In genomic region chr2:20218331-20219320, GRCh38 we compare ENCODE assay signal across 1 cellular context.
TF ChIP-seq lines count a peak whose summit lies in the region.

No MANE protein-coding gene starts in this region.

TF ChIP-seq in GM12878, 131 proteins besides CTCF, POLR2A, EP300 and RAD21:
- TF ChIP-seq NBN (IDR thresholded peaks at IDR 0.05) (0 out of 2 replicates have a peak, but pooled peaks have one; percentile 21), IKZF2 (IDR thresholded peaks at IDR 0.05) (no peak), GATAD2B (conservative IDR thresholded peaks at IDR 0.05; ENCODE audit: low read depth) (no peak), SRF (IDR thresholded peaks at IDR 0.05; ENCODE audit: low read depth in 2 of 2, low read length in 2 of 2) (no peak), HDGF (IDR thresholded peaks at IDR 0.05) (peak; percentile 93; the same call in 1 of the 2 replicates), FOXM1 (IDR thresholded peaks at IDR 0.05; ENCODE audit: low read depth, low read length) (no peak), LARP7 (IDR thresholded peaks at IDR 0.05) (no peak), ZBTB33 (IDR thresholded peaks at IDR 0.05) (no peak), STAT1 (conservative IDR thresholded peaks at IDR 0.05) (no peak), MYC (IDR thresholded peaks at IDR 0.05; ENCODE audit: insufficient read depth, insufficient read length, insufficient replicate concordance, low read length, severe bottlenecking) (no peak), HDAC6 (IDR thresholded peaks at IDR 0.05; ENCODE audit: unreplicated experiment) (no peak), GABPA (IDR thresholded peaks at IDR 0.05; ENCODE audit: low read depth) (no peak), MEF2A (IDR thresholded peaks at IDR 0.05; ENCODE audit: insufficient read depth, low read depth, low read length) (no peak), CEBPB (IDR thresholded peaks at IDR 0.05; ENCODE audit: borderline replicate concordance in 1 of 2, low read depth in 2 of 2, low read length in 2 of 2) (no peak), TCF3 (IDR thresholded peaks at IDR 0.05; ENCODE audit: borderline replicate concordance, insufficient read depth, low read depth, low read length) (no peak)
- TF ChIP-seq, protein P1, sequence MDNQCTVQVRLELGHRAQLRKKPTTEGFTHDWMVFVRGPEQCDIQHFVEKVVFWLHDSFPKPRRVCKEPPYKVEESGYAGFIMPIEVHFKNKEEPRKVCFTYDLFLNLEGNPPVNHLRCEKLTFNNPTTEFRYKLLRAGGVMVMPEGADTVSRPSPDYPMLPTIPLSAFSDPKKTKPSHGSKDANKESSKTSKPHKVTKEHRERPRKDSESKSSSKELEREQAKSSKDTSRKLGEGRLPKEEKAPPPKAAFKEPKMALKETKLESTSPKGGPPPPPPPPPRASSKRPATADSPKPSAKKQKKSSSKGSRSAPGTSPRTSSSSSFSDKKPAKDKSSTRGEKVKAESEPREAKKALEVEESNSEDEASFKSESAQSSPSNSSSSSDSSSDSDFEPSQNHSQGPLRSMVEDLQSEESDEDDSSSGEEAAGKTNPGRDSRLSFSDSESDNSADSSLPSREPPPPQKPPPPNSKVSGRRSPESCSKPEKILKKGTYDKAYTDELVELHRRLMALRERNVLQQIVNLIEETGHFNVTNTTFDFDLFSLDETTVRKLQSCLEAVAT (IDR thresholded peaks at IDR 0.05): 0 out of 2 replicates have a peak, but pooled peaks have one; percentile 36
- TF ChIP-seq, protein P2, sequence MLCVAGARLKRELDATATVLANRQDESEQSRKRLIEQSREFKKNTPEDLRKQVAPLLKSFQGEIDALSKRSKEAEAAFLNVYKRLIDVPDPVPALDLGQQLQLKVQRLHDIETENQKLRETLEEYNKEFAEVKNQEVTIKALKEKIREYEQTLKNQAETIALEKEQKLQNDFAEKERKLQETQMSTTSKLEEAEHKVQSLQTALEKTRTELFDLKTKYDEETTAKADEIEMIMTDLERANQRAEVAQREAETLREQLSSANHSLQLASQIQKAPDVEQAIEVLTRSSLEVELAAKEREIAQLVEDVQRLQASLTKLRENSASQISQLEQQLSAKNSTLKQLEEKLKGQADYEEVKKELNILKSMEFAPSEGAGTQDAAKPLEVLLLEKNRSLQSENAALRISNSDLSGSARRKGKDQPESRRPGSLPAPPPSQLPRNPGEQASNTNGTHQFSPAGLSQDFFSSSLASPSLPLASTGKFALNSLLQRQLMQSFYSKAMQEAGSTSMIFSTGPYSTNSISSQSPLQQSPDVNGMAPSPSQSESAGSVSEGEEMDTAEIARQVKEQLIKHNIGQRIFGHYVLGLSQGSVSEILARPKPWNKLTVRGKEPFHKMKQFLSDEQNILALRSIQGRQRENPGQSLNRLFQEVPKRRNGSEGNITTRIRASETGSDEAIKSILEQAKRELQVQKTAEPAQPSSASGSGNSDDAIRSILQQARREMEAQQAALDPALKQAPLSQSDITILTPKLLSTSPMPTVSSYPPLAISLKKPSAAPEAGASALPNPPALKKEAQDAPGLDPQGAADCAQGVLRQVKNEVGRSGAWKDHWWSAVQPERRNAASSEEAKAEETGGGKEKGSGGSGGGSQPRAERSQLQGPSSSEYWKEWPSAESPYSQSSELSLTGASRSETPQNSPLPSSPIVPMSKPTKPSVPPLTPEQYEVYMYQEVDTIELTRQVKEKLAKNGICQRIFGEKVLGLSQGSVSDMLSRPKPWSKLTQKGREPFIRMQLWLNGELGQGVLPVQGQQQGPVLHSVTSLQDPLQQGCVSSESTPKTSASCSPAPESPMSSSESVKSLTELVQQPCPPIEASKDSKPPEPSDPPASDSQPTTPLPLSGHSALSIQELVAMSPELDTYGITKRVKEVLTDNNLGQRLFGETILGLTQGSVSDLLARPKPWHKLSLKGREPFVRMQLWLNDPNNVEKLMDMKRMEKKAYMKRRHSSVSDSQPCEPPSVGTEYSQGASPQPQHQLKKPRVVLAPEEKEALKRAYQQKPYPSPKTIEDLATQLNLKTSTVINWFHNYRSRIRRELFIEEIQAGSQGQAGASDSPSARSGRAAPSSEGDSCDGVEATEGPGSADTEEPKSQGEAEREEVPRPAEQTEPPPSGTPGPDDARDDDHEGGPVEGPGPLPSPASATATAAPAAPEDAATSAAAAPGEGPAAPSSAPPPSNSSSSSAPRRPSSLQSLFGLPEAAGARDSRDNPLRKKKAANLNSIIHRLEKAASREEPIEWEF (IDR thresholded peaks at IDR 0.05; ENCODE audit: insufficient replicate concordance, low read depth, low read length): no peak
TF ChIP-seq in GM12878: peak in this region for 3.
